Comparison of ENCODE assay signal across 1 cellular context in the genomic region with DNA sequence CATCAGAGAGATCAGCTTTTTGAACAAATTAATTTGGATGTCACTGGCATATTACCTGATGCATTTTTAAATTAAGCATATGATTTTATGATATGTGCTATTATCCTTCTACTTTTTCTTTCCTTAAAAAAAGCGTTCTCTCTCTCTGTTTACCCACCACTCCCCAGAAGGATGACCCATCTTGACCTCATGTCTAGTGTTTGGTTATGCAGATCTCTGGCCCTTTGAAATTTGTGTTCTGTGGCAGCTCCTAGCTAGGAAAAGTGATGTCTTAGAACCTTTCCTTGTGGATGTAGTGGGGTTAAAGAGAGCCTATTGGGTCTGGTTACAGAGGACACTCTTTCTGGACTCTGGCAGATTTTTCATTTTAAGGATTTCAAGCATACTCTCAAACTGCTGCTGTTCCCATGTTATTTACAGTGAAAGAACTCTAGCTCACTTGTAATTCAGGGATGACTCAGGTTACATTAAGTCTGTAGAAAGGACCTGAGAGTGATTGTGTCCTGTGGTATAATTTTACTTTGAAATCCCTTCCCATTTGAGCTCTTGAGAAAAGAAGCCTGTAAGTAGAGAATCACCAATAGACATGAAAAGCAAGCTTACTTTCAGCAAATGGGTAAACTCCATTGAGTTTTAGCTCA.
TF ChIP-seq lines count a peak whose summit lies in the region.

No MANE protein-coding gene starts in this region.

TF ChIP-seq in A549, 52 proteins besides CTCF, POLR2A, EP300 and RAD21 (continued from another document):
- TF ChIP-seq, protein P1, sequence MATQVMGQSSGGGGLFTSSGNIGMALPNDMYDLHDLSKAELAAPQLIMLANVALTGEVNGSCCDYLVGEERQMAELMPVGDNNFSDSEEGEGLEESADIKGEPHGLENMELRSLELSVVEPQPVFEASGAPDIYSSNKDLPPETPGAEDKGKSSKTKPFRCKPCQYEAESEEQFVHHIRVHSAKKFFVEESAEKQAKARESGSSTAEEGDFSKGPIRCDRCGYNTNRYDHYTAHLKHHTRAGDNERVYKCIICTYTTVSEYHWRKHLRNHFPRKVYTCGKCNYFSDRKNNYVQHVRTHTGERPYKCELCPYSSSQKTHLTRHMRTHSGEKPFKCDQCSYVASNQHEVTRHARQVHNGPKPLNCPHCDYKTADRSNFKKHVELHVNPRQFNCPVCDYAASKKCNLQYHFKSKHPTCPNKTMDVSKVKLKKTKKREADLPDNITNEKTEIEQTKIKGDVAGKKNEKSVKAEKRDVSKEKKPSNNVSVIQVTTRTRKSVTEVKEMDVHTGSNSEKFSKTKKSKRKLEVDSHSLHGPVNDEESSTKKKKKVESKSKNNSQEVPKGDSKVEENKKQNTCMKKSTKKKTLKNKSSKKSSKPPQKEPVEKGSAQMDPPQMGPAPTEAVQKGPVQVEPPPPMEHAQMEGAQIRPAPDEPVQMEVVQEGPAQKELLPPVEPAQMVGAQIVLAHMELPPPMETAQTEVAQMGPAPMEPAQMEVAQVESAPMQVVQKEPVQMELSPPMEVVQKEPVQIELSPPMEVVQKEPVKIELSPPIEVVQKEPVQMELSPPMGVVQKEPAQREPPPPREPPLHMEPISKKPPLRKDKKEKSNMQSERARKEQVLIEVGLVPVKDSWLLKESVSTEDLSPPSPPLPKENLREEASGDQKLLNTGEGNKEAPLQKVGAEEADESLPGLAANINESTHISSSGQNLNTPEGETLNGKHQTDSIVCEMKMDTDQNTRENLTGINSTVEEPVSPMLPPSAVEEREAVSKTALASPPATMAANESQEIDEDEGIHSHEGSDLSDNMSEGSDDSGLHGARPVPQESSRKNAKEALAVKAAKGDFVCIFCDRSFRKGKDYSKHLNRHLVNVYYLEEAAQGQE (IDR thresholded peaks at IDR 0.05): no peak
- TF ChIP-seq RNF2 (IDR thresholded peaks at IDR 0.05; ENCODE audit: borderline replicate concordance, low read depth) (no peak), GATA3 (IDR thresholded peaks at IDR 0.05; ENCODE audit: borderline replicate concordance) (no peak), CHD4 (IDR thresholded peaks at IDR 0.05; ENCODE audit: borderline replicate concordance) (no peak), EHF (CRISPR knock-in tag; IDR thresholded peaks at IDR 0.05) (no peak), NR3C1 (IDR thresholded peaks at IDR 0.05) (no peak), ZSCAN20 (CRISPR knock-in tag; IDR thresholded peaks at IDR 0.05) (no peak), MAZ (IDR thresholded peaks at IDR 0.05; ENCODE audit: borderline replicate concordance, low read depth, low read length) (no peak)
- TF ChIP-seq, protein P2, sequence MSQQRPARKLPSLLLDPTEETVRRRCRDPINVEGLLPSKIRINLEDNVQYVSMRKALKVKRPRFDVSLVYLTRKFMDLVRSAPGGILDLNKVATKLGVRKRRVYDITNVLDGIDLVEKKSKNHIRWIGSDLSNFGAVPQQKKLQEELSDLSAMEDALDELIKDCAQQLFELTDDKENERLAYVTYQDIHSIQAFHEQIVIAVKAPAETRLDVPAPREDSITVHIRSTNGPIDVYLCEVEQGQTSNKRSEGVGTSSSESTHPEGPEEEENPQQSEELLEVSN (IDR thresholded peaks at IDR 0.05; ENCODE audit: borderline replicate concordance, low read depth): no peak
- TF ChIP-seq, protein P3, sequence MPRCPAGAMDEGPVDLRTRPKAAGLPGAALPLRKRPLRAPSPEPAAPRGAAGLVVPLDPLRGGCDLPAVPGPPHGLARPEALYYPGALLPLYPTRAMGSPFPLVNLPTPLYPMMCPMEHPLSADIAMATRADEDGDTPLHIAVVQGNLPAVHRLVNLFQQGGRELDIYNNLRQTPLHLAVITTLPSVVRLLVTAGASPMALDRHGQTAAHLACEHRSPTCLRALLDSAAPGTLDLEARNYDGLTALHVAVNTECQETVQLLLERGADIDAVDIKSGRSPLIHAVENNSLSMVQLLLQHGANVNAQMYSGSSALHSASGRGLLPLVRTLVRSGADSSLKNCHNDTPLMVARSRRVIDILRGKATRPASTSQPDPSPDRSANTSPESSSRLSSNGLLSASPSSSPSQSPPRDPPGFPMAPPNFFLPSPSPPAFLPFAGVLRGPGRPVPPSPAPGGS (IDR thresholded peaks at IDR 0.05): no peak
